ENCODE assay signal across 1 cellular context in the genomic region with DNA sequence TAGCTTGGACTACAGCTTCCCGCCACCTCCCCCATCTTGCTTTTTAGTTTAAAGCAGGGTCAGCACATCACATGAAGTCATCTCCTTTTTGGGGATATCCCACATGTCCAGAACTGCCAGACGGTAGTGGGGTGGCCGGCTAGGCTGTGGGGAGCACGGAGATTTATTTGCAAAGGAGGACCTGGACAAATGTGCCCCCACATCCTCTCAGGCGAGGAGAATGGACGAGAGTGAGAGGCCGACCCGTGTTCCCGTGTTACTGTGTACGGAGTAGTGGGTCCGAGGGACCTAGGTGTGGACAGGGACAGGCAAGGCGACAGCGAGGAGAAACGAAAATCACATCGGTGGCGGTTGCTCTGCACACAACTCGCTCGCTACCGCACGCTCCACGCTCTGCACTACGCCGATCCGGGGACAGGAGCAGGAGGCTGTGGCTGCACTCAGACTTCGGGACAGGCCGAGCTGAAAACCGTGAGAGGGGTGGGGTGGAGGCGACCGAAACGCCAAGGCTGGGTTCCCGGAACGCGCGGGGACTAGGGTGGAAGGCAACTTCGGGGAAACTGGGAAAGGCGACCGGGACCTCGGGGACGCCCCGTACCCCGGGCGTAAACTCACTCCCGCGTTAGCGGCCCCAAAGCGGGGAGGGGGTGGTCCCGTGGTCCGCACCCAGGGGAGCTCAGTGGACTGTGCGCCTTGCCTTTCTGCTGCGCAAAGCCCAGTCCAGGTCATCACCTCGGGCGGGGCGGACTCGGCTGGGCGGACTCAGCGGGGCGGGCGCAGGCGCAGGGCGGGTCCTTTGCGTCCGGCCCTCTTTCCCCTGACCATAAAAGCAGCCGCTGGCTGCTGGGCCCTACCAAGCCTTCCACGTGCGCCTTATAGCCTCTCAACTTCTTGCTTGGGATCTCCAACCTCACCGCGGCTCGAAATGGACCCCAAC.
TF ChIP-seq lines count a peak whose summit lies in the region.

TSS of gene MT1A (plus strand) at position 853 of the 937 bp plus-strand sequence. CDS start at position 926, 73 bp downstream.

TF ChIP-seq in HepG2, 621 proteins besides CTCF, POLR2A, EP300 and RAD21 (continued from another document and continues in another):
- TF ChIP-seq, protein P1, sequence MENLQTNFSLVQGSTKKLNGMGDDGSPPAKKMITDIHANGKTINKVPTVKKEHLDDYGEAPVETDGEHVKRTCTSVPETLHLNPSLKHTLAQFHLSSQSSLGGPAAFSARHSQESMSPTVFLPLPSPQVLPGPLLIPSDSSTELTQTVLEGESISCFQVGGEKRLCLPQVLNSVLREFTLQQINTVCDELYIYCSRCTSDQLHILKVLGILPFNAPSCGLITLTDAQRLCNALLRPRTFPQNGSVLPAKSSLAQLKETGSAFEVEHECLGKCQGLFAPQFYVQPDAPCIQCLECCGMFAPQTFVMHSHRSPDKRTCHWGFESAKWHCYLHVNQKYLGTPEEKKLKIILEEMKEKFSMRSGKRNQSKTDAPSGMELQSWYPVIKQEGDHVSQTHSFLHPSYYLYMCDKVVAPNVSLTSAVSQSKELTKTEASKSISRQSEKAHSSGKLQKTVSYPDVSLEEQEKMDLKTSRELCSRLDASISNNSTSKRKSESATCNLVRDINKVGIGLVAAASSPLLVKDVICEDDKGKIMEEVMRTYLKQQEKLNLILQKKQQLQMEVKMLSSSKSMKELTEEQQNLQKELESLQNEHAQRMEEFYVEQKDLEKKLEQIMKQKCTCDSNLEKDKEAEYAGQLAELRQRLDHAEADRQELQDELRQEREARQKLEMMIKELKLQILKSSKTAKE (CRISPR knock-in tag; IDR thresholded peaks at IDR 0.05; ENCODE audit: borderline replicate concordance) = no peak
- TF ChIP-seq NFIC (IDR thresholded peaks at IDR 0.05; ENCODE audit: low read length) = no peak
- TF ChIP-seq, protein P2, sequence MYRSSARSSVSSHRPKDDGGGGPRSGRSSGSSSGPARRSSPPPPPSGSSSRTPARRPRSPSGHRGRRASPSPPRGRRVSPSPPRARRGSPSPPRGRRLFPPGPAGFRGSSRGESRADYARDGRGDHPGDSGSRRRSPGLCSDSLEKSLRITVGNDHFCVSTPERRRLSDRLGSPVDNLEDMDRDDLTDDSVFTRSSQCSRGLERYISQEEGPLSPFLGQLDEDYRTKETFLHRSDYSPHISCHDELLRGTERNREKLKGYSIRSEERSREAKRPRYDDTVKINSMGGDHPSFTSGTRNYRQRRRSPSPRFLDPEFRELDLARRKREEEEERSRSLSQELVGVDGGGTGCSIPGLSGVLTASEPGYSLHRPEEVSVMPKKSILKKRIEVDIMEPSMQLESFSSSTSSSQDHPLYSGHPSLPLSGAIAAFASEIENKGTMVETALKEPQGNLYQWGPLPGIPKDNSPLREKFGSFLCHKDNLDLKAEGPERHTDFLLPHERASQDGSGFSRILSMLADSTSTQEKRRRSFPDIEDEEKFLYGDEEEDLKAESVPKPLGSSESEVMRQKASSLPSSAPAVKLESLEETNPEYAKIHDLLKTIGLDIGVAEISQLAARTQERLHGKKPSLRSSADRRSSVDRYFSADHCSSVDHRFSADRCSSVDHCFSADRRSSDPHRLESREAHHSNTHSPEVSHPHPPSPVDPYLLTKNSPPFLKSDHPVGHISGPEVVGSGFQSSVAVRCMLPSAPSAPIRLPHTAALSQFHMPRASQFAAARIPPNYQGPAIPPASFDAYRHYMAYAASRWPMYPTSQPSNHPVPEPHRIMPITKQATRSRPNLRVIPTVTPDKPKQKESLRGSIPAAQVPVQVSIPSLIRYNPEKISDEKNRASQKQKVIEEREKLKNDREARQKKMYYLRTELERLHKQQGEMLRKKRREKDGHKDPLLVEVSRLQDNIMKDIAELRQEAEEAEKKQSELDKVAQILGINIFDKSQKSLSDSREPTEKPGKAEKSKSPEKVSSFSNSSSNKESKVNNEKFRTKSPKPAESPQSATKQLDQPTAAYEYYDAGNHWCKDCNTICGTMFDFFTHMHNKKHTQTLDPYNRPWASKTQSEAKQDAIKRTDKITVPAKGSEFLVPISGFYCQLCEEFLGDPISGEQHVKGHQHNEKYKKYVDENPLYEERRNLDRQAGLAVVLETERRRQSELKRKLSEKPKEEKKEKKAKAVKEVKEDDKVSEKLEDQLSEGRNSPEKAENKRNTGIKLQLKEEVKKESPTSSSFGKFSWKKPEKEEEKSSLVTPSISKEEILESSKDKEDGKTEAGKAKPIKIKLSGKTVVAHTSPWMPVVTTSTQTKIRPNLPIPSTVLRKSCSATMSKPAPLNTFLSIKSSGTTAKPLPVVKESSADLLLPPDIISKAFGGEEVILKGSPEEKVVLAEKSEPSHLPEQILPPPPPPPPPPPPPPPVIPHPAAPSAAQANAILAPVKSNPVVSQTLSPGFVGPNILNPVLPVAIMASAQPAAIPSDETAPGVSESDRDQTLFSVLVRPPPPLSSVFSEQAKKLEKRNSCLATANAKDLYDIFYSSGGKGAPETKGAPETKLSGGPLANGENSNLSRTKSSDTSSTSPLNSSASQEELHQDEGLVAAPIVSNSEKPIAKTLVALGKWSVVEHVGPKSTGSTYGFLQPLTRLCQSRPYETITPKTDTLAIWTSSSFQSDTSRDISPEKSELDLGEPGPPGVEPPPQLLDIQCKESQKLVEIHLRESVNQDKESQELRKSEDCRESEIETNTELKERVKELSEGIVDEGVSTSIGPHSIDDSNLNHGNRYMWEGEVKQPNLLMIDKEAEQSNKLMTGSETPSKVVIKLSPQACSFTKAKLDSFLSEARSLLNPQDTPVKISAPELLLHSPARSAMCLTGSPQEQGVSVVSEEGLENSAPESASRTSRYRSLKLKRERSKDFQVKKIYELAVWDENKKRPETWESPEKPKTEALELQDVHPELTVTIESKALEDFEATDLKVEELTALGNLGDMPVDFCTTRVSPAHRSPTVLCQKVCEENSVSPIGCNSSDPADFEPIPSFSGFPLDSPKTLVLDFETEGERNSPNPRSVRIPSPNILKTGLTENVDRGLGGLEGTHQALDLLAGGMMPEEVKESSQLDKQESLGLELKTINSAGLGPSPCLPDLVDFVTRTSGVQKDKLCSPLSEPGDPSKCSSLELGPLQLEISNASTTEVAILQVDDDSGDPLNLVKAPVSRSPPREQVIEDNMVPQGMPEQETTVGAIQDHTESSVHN (CRISPR knock-in tag; IDR thresholded peaks at IDR 0.05) = 0 out of 2 replicates have a peak, but pooled peaks have one; percentile 37
- TF ChIP-seq THAP9 (CRISPR knock-in tag; IDR thresholded peaks at IDR 0.05; ENCODE audit: borderline replicate concordance) = no peak
- TF ChIP-seq U2AF1 (optimal IDR thresholded peaks at IDR 0.05; ENCODE audit: low read depth, low read length) = no peak
- 0 out of 2 replicates have a peak, but pooled peaks have one; percentile 17 for TF ChIP-seq FOSL2 (CRISPR knock-in tag; IDR thresholded peaks at IDR 0.05)
- no peak for TF ChIP-seq SALL2 (CRISPR knock-in tag; IDR thresholded peaks at IDR 0.05)
- TF ChIP-seq ZNF441 (CRISPR knock-in tag; IDR thresholded peaks at IDR 0.05; ENCODE audit: borderline replicate concordance) = peak; percentile 31; the same call in 1 of the 2 replicates
- 0 out of 2 replicates have a peak, but pooled peaks have one; percentile 42 for TF ChIP-seq SRY (CRISPR knock-in tag; IDR thresholded peaks at IDR 0.05)
- no peak for TF ChIP-seq SMAD1 (CRISPR knock-in tag; IDR thresholded peaks at IDR 0.05; ENCODE audit: borderline replicate concordance, low read depth)
- no peak for TF ChIP-seq ZNF724P (CRISPR knock-in tag; IDR thresholded peaks at IDR 0.05; ENCODE audit: borderline replicate concordance)
- no peak for TF ChIP-seq E2F5 (CRISPR knock-in tag; conservative IDR thresholded peaks at IDR 0.05)
- no peak for TF ChIP-seq CCAR2 (optimal IDR thresholded peaks at IDR 0.05; ENCODE audit: low read depth, low read length)
- peak; percentile 84 for TF ChIP-seq HNRNPLL (IDR thresholded peaks at IDR 0.05; ENCODE audit: low read depth, low read length, poor library complexity, severe bottlenecking)
- TF ChIP-seq MIER3 (CRISPR knock-in tag; IDR thresholded peaks at IDR 0.05; ENCODE audit: borderline replicate concordance) = no peak
- TF ChIP-seq ZBTB43 (CRISPR knock-in tag; conservative IDR thresholded peaks at IDR 0.05) = 0 out of 2 replicates have a peak, but pooled peaks have one; percentile 21
- TF ChIP-seq ZNF230 (CRISPR knock-in tag; IDR thresholded peaks at IDR 0.05) = 0 out of 2 replicates have a peak, but pooled peaks have one; percentile 23
- peak; percentile 52; the same call in 1 of the 2 replicates for TF ChIP-seq DR1 (CRISPR knock-in tag; IDR thresholded peaks at IDR 0.05)
- TF ChIP-seq ZNF83 (CRISPR knock-in tag; IDR thresholded peaks at IDR 0.05; ENCODE audit: borderline replicate concordance) = no peak
- TF ChIP-seq SAP130 (CRISPR knock-in tag; IDR thresholded peaks at IDR 0.05; ENCODE audit: low read depth) = peak; percentile 35; the same call in 1 of the 2 replicates
- no peak for TF ChIP-seq TOPORS (CRISPR knock-in tag; IDR thresholded peaks at IDR 0.05)
- no peak for TF ChIP-seq ZNF629 (CRISPR knock-in tag; conservative IDR thresholded peaks at IDR 0.05)
- no peak for TF ChIP-seq TBP (CRISPR knock-in tag; IDR thresholded peaks at IDR 0.05)
- TF ChIP-seq ZMYM4 (CRISPR knock-in tag; IDR thresholded peaks at IDR 0.05) = 0 out of 2 replicates have a peak, but pooled peaks have one; percentile 43
- TF ChIP-seq ZNF557 (CRISPR knock-in tag; IDR thresholded peaks at IDR 0.05) = no peak
- TF ChIP-seq ZNF775 (CRISPR knock-in tag; IDR thresholded peaks at IDR 0.05; ENCODE audit: borderline replicate concordance) = no peak
- no peak for TF ChIP-seq ZNF782 (CRISPR knock-in tag; IDR thresholded peaks at IDR 0.05; ENCODE audit: borderline replicate concordance)
- TF ChIP-seq ZNF766 (CRISPR knock-in tag; IDR thresholded peaks at IDR 0.05; ENCODE audit: borderline replicate concordance) = peak; percentile 26; the same call in 1 of the 2 replicates
- TF ChIP-seq RXRA (CRISPR knock-in tag; IDR thresholded peaks at IDR 0.05) = 0 out of 2 replicates have a peak, but pooled peaks have one; percentile 21
- no peak for TF ChIP-seq SIX4 (CRISPR knock-in tag; IDR thresholded peaks at IDR 0.05)
- TF ChIP-seq, protein P3, sequence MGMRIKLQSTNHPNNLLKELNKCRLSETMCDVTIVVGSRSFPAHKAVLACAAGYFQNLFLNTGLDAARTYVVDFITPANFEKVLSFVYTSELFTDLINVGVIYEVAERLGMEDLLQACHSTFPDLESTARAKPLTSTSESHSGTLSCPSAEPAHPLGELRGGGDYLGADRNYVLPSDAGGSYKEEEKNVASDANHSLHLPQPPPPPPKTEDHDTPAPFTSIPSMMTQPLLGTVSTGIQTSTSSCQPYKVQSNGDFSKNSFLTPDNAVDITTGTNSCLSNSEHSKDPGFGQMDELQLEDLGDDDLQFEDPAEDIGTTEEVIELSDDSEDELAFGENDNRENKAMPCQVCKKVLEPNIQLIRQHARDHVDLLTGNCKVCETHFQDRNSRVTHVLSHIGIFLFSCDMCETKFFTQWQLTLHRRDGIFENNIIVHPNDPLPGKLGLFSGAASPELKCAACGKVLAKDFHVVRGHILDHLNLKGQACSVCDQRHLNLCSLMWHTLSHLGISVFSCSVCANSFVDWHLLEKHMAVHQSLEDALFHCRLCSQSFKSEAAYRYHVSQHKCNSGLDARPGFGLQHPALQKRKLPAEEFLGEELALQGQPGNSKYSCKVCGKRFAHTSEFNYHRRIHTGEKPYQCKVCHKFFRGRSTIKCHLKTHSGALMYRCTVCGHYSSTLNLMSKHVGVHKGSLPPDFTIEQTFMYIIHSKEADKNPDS (CRISPR knock-in tag; IDR thresholded peaks at IDR 0.05) = no peak
- no peak for TF ChIP-seq ZNF34 (CRISPR knock-in tag; IDR thresholded peaks at IDR 0.05; ENCODE audit: borderline replicate concordance)
- TF ChIP-seq ZSCAN12 (CRISPR knock-in tag; IDR thresholded peaks at IDR 0.05) = no peak
- no peak for TF ChIP-seq YEATS2 (CRISPR knock-in tag; IDR thresholded peaks at IDR 0.05; ENCODE audit: borderline replicate concordance)
- TF ChIP-seq HOXA7 (CRISPR knock-in tag; IDR thresholded peaks at IDR 0.05) = no peak
